Comparison of ENCODE assay signal across 17 cellular contexts in the genomic region with DNA sequence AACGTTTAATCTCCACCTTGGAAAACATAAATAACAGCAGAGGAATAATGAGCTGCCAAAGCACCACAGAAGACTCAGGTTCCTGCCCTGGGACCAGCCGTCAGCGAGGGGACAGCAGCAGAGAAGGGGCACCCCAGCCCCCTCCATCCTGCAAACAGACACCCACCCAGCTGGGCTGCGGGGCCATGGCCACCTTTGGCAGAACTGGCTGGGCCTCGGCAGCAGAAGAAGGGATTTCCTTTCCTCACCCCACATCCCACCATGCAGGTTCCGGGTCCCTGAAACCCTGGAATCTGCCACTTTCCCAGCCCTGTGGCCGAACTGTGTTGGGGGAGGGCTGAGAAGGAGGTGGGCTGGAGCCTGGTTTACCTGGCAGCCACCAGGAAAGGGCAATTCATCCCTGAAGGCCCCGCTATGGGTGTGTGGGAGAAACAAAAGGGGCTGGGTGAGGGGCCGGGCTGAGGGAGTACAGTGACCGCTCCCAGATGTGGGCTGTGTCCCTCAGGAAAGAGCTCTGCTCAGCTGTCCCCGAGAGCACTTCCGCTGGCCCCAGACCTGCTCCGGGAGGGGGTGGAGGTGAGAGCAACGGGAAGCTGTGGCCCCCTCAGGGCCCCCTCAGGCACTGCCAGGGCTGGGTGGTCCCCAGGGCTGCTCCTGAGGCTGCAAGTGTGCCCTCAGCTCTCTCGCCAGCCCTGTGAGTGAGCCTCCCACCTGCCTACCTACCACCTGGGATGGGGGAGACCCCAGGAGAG. TPM values are rescaled to one million over a fixed set of nuclear protein-coding genes. Genes with fewer than 3 reads are reported as not detected.
A peak's percentile ranks its signal among the peaks of the same experiment; 100 is the strongest.
DNase-seq lines count a peak whose midpoint lies in the region; TF ChIP-seq lines count a peak whose summit lies in the region.
"Had no signal": no experiment of that assay in that cellular context is flagged by ENCODE, and none has a peak within 500 bp of the region (broad histone marks: within the 10 kb centered on the region; RNA-seq: fewer than 3 reads in every experiment).

No MANE protein-coding gene starts in this region.

- no peaks in the 10 kb centered on the region for H3K27me3 ChIP-seq in adipocyte (replicated peaks; ENCODE audit: control insufficient read depth, insufficient read depth, low read length)
- H3K27me3 ChIP-seq in skeletal muscle tissue (ENCODE audit: control insufficient read depth in 3 of 3, insufficient read depth in 3 of 3, low read length in 3 of 3), result peaks cover 0 to 10% (median 3%) of the 10 kb centered on the region in 3 donors
- H3K27me3 ChIP-seq in brain microvascular endothelial cell (replicated peaks), result no peaks in the 10 kb centered on the region

- in situ Hi-C loops in brain microvascular endothelial cell (cut with HindIII; ENCODE audit: low pct_ligation_motif_present, low sequenced_read_pairs), result no loop called here

- H3K9ac ChIP-seq in adipocyte (ENCODE audit: low read length), result peak overlapping the region; percentile 10
- peak overlapping the region in 2 of 3 donors; percentile 21 to 25 for H3K9ac ChIP-seq in skeletal muscle tissue (ENCODE audit: low read depth in 1 of 3, low read length in 3 of 3)

- H3K9me3 ChIP-seq in adipocyte (ENCODE audit: control insufficient read depth, low read length) (no peaks in the 10 kb centered on the region), mesodermal cell (ENCODE audit: control insufficient read depth, low read length) (no peaks in the 10 kb centered on the region), skeletal muscle tissue (ENCODE audit: control insufficient read depth in 3 of 3, low read length in 3 of 3) (no peaks in the 10 kb centered on the region)

- WGBS in mesodermal cell (ENCODE audit: insufficient coverage in 2 of 2), 2 experiments, result 74 to 88% methylated on average over 6 to 10 of the region's 15 CpGs

- TF ChIP-seq CTCF in CD14-positive monocyte (IDR thresholded peaks at IDR 0.05), result no peak
- no peak for TF ChIP-seq CTCF in brain microvascular endothelial cell (IDR thresholded peaks at IDR 0.05; ENCODE audit: low read depth, low read length, missing control alignments)

- no peak overlapping the region for H3K4me3 Mint-ChIP-seq in CD14-positive monocyte
- H3K4me3 Mint-ChIP-seq: effector memory CD8-positive, alpha-beta T cell; naive thymus-derived CD8-positive, alpha-beta T cell; T-helper 1 cell treated with Interleukin-12 subunit alpha and Interleukin-12 subunit beta and Interleukin-4 antibody, amounts not matched to agents 30 μg/mL and 1 μg/mL, for 36 hours had no signal

- H3K27ac Mint-ChIP-seq in CD14-positive monocyte, result no peak overlapping the region
- H3K27ac Mint-ChIP-seq: effector memory CD8-positive, alpha-beta T cell; naive thymus-derived CD8-positive, alpha-beta T cell; T-helper 1 cell treated with Interleukin-12 subunit alpha and Interleukin-12 subunit beta and Interleukin-4 antibody, amounts not matched to agents 30 μg/mL and 1 μg/mL, for 36 hours had no signal

- H3K36me3 ChIP-seq in adipocyte (ENCODE audit: control insufficient read depth, insufficient read depth, low read length, severe bottlenecking), result no peaks in the 10 kb centered on the region
- H3K36me3 ChIP-seq in mesodermal cell (ENCODE audit: control insufficient read depth, insufficient read depth, low read length), result peaks cover 49% of the 10 kb centered on the region
- H3K36me3 ChIP-seq in skeletal muscle tissue (ENCODE audit: control insufficient read depth in 3 of 3, insufficient read depth in 3 of 3, low read length in 3 of 3), result no peaks in the 10 kb centered on the region
- H3K36me3 ChIP-seq in brain microvascular endothelial cell (replicated peaks), result no peaks in the 10 kb centered on the region

- H3K4me1 Mint-ChIP-seq in CD14-positive monocyte, result peaks cover 5% of the 10 kb centered on the region

- H3K27me3 Mint-ChIP-seq in CD14-positive monocyte (ENCODE audit: low read depth in 3 of 3), result peaks cover 14 to 38% (median 18%) of the 10 kb centered on the region in 3 donors

- peaks cover 6% of the 10 kb centered on the region for H3K4me1 ChIP-seq in adipocyte (ENCODE audit: control insufficient read depth, insufficient read depth, low read length)
- peaks cover 40% of the 10 kb centered on the region for H3K4me1 ChIP-seq in mesodermal cell (ENCODE audit: control insufficient read depth, insufficient read depth, low read length, poor library complexity, severe bottlenecking)
- peaks cover 22 to 40% (median 34%) of the 10 kb centered on the region in 3 donors for H3K4me1 ChIP-seq in skeletal muscle tissue (ENCODE audit: control insufficient read depth in 3 of 3, insufficient read depth in 3 of 3, low read length in 3 of 3)

- peak overlapping the region; percentile 64 for H3K27ac ChIP-seq in mesodermal cell (ENCODE audit: low read depth, low read length, severe bottlenecking)
- H3K27ac ChIP-seq in skeletal muscle tissue (ENCODE audit: low read depth, low read length), result no peak overlapping the region
- H3K27ac ChIP-seq in brain microvascular endothelial cell, result no peak overlapping the region
- no peak overlapping the region for H3K27ac ChIP-seq in substantia nigra (ENCODE audit: low read depth, low read length, poor library complexity, severe bottlenecking)

- H3K4me3 ChIP-seq in adipocyte (ENCODE audit: low read length) (no peak overlapping the region), mesodermal cell (ENCODE audit: extremely low read depth, insufficient read depth, low read length, poor library complexity, severe bottlenecking) (no peak overlapping the region), skeletal muscle tissue (ENCODE audit: low read length in 3 of 3) (no peak overlapping the region), brain microvascular endothelial cell (ENCODE audit: low read depth, low read length) (no peak overlapping the region)

- H3K36me3 Mint-ChIP-seq in CD14-positive monocyte, result no peaks in the 10 kb centered on the region
- H3K36me3 Mint-ChIP-seq: naive thymus-derived CD8-positive, alpha-beta T cell had no signal

- peaks cover 0 to 3% (median 0%) of the 10 kb centered on the region in 7 donors for H3K9me3 Mint-ChIP-seq in CD14-positive monocyte
- H3K9me3 Mint-ChIP-seq: effector memory CD8-positive, alpha-beta T cell; naive thymus-derived CD8-positive, alpha-beta T cell; T-helper 1 cell treated with Interleukin-12 subunit alpha and Interleukin-12 subunit beta and Interleukin-4 antibody, amounts not matched to agents 30 μg/mL and 1 μg/mL, for 36 hours had no signal

- intact Hi-C loops in CD14-positive monocyte (cut with micrococcal nuclease), result no loop called here

- peak; percentile 41 for DNase-seq in CD14-positive monocyte (ENCODE audit: low spot score)
- DNase-seq in adipocyte (ENCODE audit: low read depth), result no peak
- no peak for DNase-seq in brain microvascular endothelial cell
- DNase-seq in substantia nigra (lab: John Stamatoyannopoulos, UW), result no peak
- DNase-seq in dedifferentiated amniotic fluid mesenchymal stem cell (ENCODE audit: extremely low spot score), result no peak
- DNase-seq in NCI-H1417 treated with DMSO at 0.1 percent for 48 hours (lab: John Stamatoyannopoulos, UW), result no peak
- DNase-seq: activated gamma-delta T cell; amniotic stem cell; cerebellar nuclear complex; effector memory CD8-positive, alpha-beta T cell; naive thymus-derived CD8-positive, alpha-beta T cell; NCI-H1105; NCI-H524 treated with DMSO at 0.1 percent for 48 hours; SHP77 treated with DMSO at 0.1 percent for 48 hours had no signal

RNA-seq across cellular contexts. Expression of a gene that starts 3.8 kb away (rescaled TPM):
- not detected for polyA plus RNA-seq in CD14-positive monocyte
- polyA plus RNA-seq in mesodermal cell (2013, experiment 1 of 2), result 34.5 TPM
- 28.1 TPM for polyA plus RNA-seq in mesodermal cell (2013, experiment 2 of 2)
- total RNA-seq in skeletal muscle tissue, result 8.9 TPM
- total RNA-seq: naive thymus-derived CD8-positive, alpha-beta T cell had no signal

RNA-seq across cellular contexts. Expression of a gene that starts 28.6 kb away (rescaled TPM):
- not detected for polyA plus RNA-seq in CD14-positive monocyte
- 4.3 TPM for polyA plus RNA-seq in mesodermal cell (2013, experiment 1 of 2)
- polyA plus RNA-seq in mesodermal cell (2013, experiment 2 of 2), result 3.6 TPM
- total RNA-seq in skeletal muscle tissue, result 3.1 TPM

RNA-seq across cellular contexts. Expression of a gene that starts 51.1 kb away (rescaled TPM):
- polyA plus RNA-seq in CD14-positive monocyte, result 10 to 100 TPM; 20.8 to 26.3 TPM
- polyA plus RNA-seq in mesodermal cell (2013, experiment 1 of 2), result 68.1 TPM
- 57.3 TPM for polyA plus RNA-seq in mesodermal cell (2013, experiment 2 of 2)
- 18.8 TPM for total RNA-seq in skeletal muscle tissue
